Comparison of ENCODE assay signal across 19 cellular contexts in the genomic region with DNA sequence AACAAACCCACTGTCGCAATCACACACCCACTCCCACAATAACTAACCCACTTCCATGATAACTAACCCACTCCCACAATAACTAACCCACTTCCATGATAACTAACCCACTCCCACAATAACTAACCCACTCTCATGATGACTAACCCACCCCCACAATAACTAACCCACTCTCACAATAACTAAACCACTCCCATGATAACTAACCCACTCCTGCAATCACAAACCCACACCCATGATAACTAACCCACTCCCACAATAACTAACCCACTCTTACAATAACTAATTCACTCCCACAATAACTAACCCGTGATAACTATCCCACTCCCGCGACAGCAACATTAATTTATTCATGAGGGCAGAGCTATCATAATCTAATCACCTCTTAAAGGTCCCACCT.
A peak's percentile ranks its signal among the peaks of the same experiment; 100 is the strongest.
DNase-seq lines count a peak whose midpoint lies in the region; ATAC-seq, FAIRE-seq and TF ChIP-seq lines count a peak whose summit lies in the region.
"Had no signal": no experiment of that assay in that cellular context is flagged by ENCODE, and none has a peak within 500 bp of the region (broad histone marks: within the 10 kb centered on the region; RNA-seq: fewer than 3 reads in every experiment).

No MANE protein-coding gene starts in this region.

- no peak overlapping the region for H3K9ac ChIP-seq in K562 (ENCODE audit: insufficient read depth in 1 of 2, low read depth in 2 of 2, low read length in 2 of 2)
- H3K9ac ChIP-seq in neural progenitor cell: no peak overlapping the region

- no peak for TF ChIP-seq EP300 in K562 (IDR thresholded peaks at IDR 0.05; ENCODE audit: low read length)
- TF ChIP-seq EP300 in tibial nerve (IDR thresholded peaks at IDR 0.05): no peak

- in situ Hi-C loops in K562 (cut with MboI): no loop called here

- BruUV-seq in K562 (replicated peaks; lab: Mats Ljungman, UMichigan): no TSS peak

- DNase-seq in K562 (ENCODE audit: extremely low read depth in 1 of 4, low spot score in 3 of 4) (no peak), neural progenitor cell (ENCODE audit: low spot score) (no peak), medulla oblongata (ENCODE audit: extremely low spot score) (no peak), tibial nerve (ENCODE audit: low spot score in 2 of 2) (no peak)
- DNase-seq: 8988T; C1 segment of cervical spinal cord; Calu3; CD4-positive, alpha-beta memory T cell; COR-L47; DMS53; DMS79 treated with DMSO at 0.1 percent for 48 hours; GF-D8; GOT3; H7; HCEC 1CT had no signal

- ATAC-seq in K562 (no peak), HG03432 (IDR thresholded peaks at IDR 0.05; ENCODE audit: unreplicated experiment) (no peak)

- H3K4me1 Mint-ChIP-seq in neural progenitor cell: peaks cover 15% of the 10 kb centered on the region
- H3K4me1 Mint-ChIP-seq: CD4-positive, alpha-beta memory T cell had no signal

- peaks cover 6 to 31% of the 10 kb centered on the region in 2 experiments; a peak in 3 of 5 replicates for H3K27me3 ChIP-seq in K562 (ENCODE audit: control insufficient read depth in 2 of 2, insufficient read depth in 2 of 2, low read length in 2 of 2)
- no peaks in the 10 kb centered on the region for H3K27me3 ChIP-seq in neural progenitor cell
- H3K27me3 ChIP-seq in tibial nerve: no peaks in the 10 kb centered on the region

- H3K36me3 Mint-ChIP-seq in neural progenitor cell: no peaks in the 10 kb centered on the region
- H3K36me3 Mint-ChIP-seq: CD4-positive, alpha-beta memory T cell had no signal

- H3F3A ChIP-seq in neural progenitor cell (ENCODE audit: low read depth): peaks cover 1% of the 10 kb centered on the region

- POLR2A ChIA-PET in HEK293 (lab: Yijun Ruan, JAX) (no interaction called here), K562 (lab: Yijun Ruan, JAX) (no interaction called here)

- H4K20me1 ChIP-seq in K562 (replicated peaks; ENCODE audit: control insufficient read depth, insufficient read depth, low read length) (no peaks in the 10 kb centered on the region), neural progenitor cell (ENCODE audit: low read depth) (no peaks in the 10 kb centered on the region)

- no peak overlapping the region for H3K4me2 ChIP-seq in K562 (ENCODE audit: insufficient read depth, low read length)
- no peak overlapping the region for H3K4me2 ChIP-seq in neural progenitor cell
- H3K4me2 ChIP-seq: A549 had no signal

- H3K79me2 ChIP-seq in K562 (ENCODE audit: control insufficient read depth, insufficient read depth, low read length) (no peaks in the 10 kb centered on the region), neural progenitor cell (ENCODE audit: low read depth) (no peaks in the 10 kb centered on the region)

- intact Hi-C loops in K562 (cut with micrococcal nuclease): no loop called here

- H3K27me3 Mint-ChIP-seq in neural progenitor cell (ENCODE audit: insufficient read depth, low read depth): peaks cover 16% of the 10 kb centered on the region

- H2AFZ ChIP-seq in K562 (ENCODE audit: low read depth, low read length): no peak overlapping the region
- no peak overlapping the region for H2AFZ ChIP-seq in neural progenitor cell (replicated peaks)

- no peak overlapping the region for H3K27ac ChIP-seq in HEK293 (ENCODE audit: extremely low read depth, low read depth, low read length)
- H3K27ac ChIP-seq in K562 (ENCODE audit: extremely low read depth, low read depth, low read length): no peak overlapping the region
- no peak overlapping the region for H3K27ac ChIP-seq in neural progenitor cell
- H3K27ac ChIP-seq in tibial nerve: no peak overlapping the region
- H3K27ac ChIP-seq: A549 had no signal

- TF ChIP-seq CTCF in HEK293 (tag by site-specific recombination; IDR thresholded peaks at IDR 0.05) (no peak), K562 (IDR thresholded peaks at IDR 0.05 in 2 of 3, conservative IDR thresholded peaks at IDR 0.05 in 1 of 3; ENCODE audit: insufficient read depth in 2 of 3, low read depth in 1 of 3, low read length in 3 of 3) (no peak), neural progenitor cell (IDR thresholded peaks at IDR 0.05) (no peak), tibial nerve (IDR thresholded peaks at IDR 0.05) (no peak)

- H3K36me3 ChIP-seq in HEK293 (ENCODE audit: control insufficient read depth in 2 of 2, insufficient read depth in 1 of 2, low read length in 2 of 2) (no peaks in the 10 kb centered on the region), K562 (ENCODE audit: control insufficient read depth, insufficient read depth, low read length) (no peaks in the 10 kb centered on the region), neural progenitor cell (no peaks in the 10 kb centered on the region), tibial nerve (no peaks in the 10 kb centered on the region)

- H3K4me3 Mint-ChIP-seq in neural progenitor cell: peak overlapping the region; percentile 3
- H3K4me3 Mint-ChIP-seq: CD4-positive, alpha-beta memory T cell had no signal

- H3K4me1 ChIP-seq in HEK293 (ENCODE audit: control insufficient read depth, insufficient read depth, low read length): no peaks in the 10 kb centered on the region; the same call in 1 of the 2 replicates
- H3K4me1 ChIP-seq in K562 (replicated peaks in 1 of 2; ENCODE audit: control insufficient read depth in 2 of 2, insufficient read depth in 2 of 2, low read length in 2 of 2): no peaks in the 10 kb centered on the region
- peaks cover 13% of the 10 kb centered on the region for H3K4me1 ChIP-seq in neural progenitor cell
- H3K4me1 ChIP-seq in tibial nerve: peaks cover 0 to 31% (median 3%) of the 10 kb centered on the region in 4 donors
- H3K4me1 ChIP-seq: A549 had no signal

- no peak for TF ChIP-seq RAD21 in K562 (CRISPR knock-in tag; conservative IDR thresholded peaks at IDR 0.05 in 1 of 2, IDR thresholded peaks at IDR 0.05 in 1 of 2)

- no peak overlapping the region for H3K4me3 ChIP-seq in HEK293 (ENCODE audit: low read depth, low read length)
- H3K4me3 ChIP-seq in K562: no peak overlapping the region
- no peak overlapping the region for H3K4me3 ChIP-seq in neural progenitor cell
- H3K4me3 ChIP-seq in tibial nerve: no peak overlapping the region
- H3K4me3 ChIP-seq: A549 had no signal

- H3K27ac Mint-ChIP-seq in neural progenitor cell: peak overlapping the region; percentile 21
- H3K27ac Mint-ChIP-seq: CD4-positive, alpha-beta memory T cell had no signal

- no peaks in the 10 kb centered on the region for H3K9me1 ChIP-seq in K562 (ENCODE audit: control insufficient read depth, insufficient read depth, low read length)

- peak; percentile 68 for FAIRE-seq in K562 (lab: Jason Lieb, UNC)
- FAIRE-seq: A549, GM12892 had no signal

- 0% methylated on average over 4 of the region's 4 CpGs for WGBS in K562 (ENCODE audit: insufficient coverage, low coverage, missing lambda C conversion rate)
- 80 to 91% methylated on average over 4 of the region's 4 CpGs for WGBS in tibial nerve, 2 donors

- CTCF ChIA-PET in HEK293 (lab: Yijun Ruan, JAX): no interaction called here
- CTCF ChIA-PET in K562 (lab: Yijun Ruan, JAX; ENCODE audit: low intra/inter-chr PET ratio): no interaction called here

- no peaks in the 10 kb centered on the region for H3K9me3 Mint-ChIP-seq in neural progenitor cell
- H3K9me3 Mint-ChIP-seq: CD4-positive, alpha-beta memory T cell had no signal

- TF ChIP-seq POLR2A in K562 (conservative IDR thresholded peaks at IDR 0.05): no peak
- TF ChIP-seq POLR2A in tibial nerve (IDR thresholded peaks at IDR 0.05): no peak

- no peaks in the 10 kb centered on the region for H3K9me3 ChIP-seq in HEK293 (ENCODE audit: control insufficient read depth, insufficient read depth, low read depth, low read length)
- H3K9me3 ChIP-seq in K562 (replicated peaks; ENCODE audit: control insufficient read depth, insufficient read depth, low read depth, low read length): no peaks in the 10 kb centered on the region
- H3K9me3 ChIP-seq in neural progenitor cell (ENCODE audit: low read depth): no peaks in the 10 kb centered on the region
- no peaks in the 10 kb centered on the region for H3K9me3 ChIP-seq in tibial nerve
- H3K9me3 ChIP-seq: A549 had no signal

TF ChIP-seq in HEK293, 187 proteins besides CTCF, POLR2A, EP300 and RAD21 (continues in another document):
- TF ChIP-seq ZBTB20 (tag by site-specific recombination; IDR thresholded peaks at IDR 0.05) (no peak), SCRT2 (tag by site-specific recombination; IDR thresholded peaks at IDR 0.05) (0 out of 2 replicates have a peak, but pooled peaks have one; percentile 45), ZNF221 (tag by site-specific recombination; IDR thresholded peaks at IDR 0.05; ENCODE audit: borderline replicate concordance) (no peak), ZFHX2 (tag by site-specific recombination; conservative IDR thresholded peaks at IDR 0.05) (peak; percentile 99)
- TF ChIP-seq, protein P1, sequence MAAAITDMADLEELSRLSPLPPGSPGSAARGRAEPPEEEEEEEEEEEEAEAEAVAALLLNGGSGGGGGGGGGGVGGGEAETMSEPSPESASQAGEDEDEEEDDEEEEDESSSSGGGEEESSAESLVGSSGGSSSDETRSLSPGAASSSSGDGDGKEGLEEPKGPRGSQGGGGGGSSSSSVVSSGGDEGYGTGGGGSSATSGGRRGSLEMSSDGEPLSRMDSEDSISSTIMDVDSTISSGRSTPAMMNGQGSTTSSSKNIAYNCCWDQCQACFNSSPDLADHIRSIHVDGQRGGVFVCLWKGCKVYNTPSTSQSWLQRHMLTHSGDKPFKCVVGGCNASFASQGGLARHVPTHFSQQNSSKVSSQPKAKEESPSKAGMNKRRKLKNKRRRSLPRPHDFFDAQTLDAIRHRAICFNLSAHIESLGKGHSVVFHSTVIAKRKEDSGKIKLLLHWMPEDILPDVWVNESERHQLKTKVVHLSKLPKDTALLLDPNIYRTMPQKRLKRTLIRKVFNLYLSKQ (tag by site-specific recombination; IDR thresholded peaks at IDR 0.05; ENCODE audit: borderline replicate concordance): no peak

TF ChIP-seq in K562, 482 proteins besides CTCF, POLR2A, EP300 and RAD21 (continues in another document):
- TF ChIP-seq HMBOX1 (IDR thresholded peaks at IDR 0.05) (peak; percentile 99), MLX (CRISPR knock-in tag; conservative IDR thresholded peaks at IDR 0.05) (no peak), ARID1B (IDR thresholded peaks at IDR 0.05) (no peak), ZNF140 (CRISPR knock-in tag; IDR thresholded peaks at IDR 0.05) (no peak), ZBED1 (IDR thresholded peaks at IDR 0.05) (peak; percentile 94)
